In the genomic region with DNA sequence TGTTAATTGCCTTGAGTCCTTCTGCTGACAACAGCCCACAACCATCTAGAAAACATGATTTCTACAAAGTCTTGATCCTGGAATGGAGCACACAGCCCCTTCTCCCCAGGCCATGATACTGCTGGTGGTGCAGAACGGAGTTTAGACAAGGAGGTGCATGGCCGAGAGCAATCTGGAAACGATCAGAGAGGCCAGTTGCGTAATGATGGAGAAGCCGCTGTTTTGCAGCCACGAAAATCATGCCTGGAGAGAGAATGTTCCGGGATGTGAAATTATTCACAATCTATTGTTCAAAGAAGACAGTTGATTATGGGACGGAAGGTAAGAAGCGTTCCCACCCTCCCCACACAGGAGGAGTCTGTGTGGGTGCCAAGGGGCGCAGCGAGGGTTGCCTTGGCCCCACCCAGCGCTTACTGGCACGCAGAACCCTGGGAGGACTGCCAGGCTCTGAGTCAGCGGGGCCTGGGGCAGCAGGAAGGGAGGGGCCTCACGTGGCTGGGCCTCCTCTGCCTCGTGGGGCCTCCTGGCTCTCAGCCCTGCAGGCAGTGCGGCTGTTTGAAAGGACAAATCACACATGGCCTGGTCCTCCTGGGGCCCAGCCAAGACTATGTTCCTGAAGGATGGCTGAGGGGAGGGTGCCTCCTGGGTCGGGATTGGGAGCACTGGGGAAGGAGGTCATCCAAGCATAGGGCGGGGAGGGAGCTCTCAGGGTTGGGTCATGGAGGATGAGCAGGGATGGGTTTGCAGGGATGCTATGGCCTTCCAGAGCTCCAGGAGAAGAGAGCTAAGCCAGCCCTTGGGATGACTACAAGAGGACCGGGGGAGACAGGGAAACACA, we compare ENCODE assay signal across 1 cellular context.
A peak's percentile ranks its signal among the peaks of the same experiment; 100 is the strongest.
TF ChIP-seq lines count a peak whose summit lies in the region.

No MANE protein-coding gene starts in this region.

TF ChIP-seq in HCT116, 20 proteins besides CTCF, POLR2A, EP300 and RAD21 (continued from another document):
- TF ChIP-seq ELF1 (IDR thresholded peaks at IDR 0.05; ENCODE audit: borderline replicate concordance, low read depth) (no peak), SRF (IDR thresholded peaks at IDR 0.05; ENCODE audit: low read depth) (no peak), ZNF274 (IDR thresholded peaks at IDR 0.05; ENCODE audit: low read depth, low read length) (no peak), SIN3A (IDR thresholded peaks at IDR 0.05; ENCODE audit: low read depth) (no peak), ATF3 (IDR thresholded peaks at IDR 0.05) (no peak), EZH2 (IDR thresholded peaks at IDR 0.05) (no peak), EZH2phosphoT487 (IDR thresholded peaks at IDR 0.05; ENCODE audit: borderline replicate concordance) (no peak), CBX3 (IDR thresholded peaks at IDR 0.05; ENCODE audit: low read depth) (no peak), CEBPB (IDR thresholded peaks at IDR 0.05; ENCODE audit: low read depth) (no peak), ZBTB33 (IDR thresholded peaks at IDR 0.05; ENCODE audit: extremely low read depth, insufficient replicate concordance, low read length) (peak; percentile 68), JUND (IDR thresholded peaks at IDR 0.05) (no peak)
- TF ChIP-seq, protein P1, sequence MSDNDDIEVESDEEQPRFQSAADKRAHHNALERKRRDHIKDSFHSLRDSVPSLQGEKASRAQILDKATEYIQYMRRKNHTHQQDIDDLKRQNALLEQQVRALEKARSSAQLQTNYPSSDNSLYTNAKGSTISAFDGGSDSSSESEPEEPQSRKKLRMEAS (IDR thresholded peaks at IDR 0.05) = no peak
